In genomic region chr7:139829654-139830130, GRCh38 we compare ENCODE assay signal across 8 cellular contexts. TPM values are rescaled to one million over a fixed set of nuclear protein-coding genes. Genes with fewer than 3 reads are reported as not detected.
DNase-seq lines count a peak whose midpoint lies in the region; ATAC-seq lines count a peak whose summit lies in the region.

No MANE protein-coding gene starts in this region.

- CTCF ChIA-PET in activated CD4-positive, alpha-beta T cell treated with anti-CD3 and anti-CD28 coated beads, Interleukin-2, amount 10 ng/mL, durations not matched to agents 7 days and 5 days (lab: Charles Lee) = interaction anchor here (0.6 to 3.6 kb wide), 3 partner anchors 11 to 195 kb away, joined by 4 to 9 read pairs (median 5); no protein-coding TSS in a partner anchor

- no peak for DNase-seq in activated CD4-positive, alpha-beta T cell treated with anti-CD3 and anti-CD28 coated beads, Interleukin-2, amount 10 ng/mL, durations not matched to agents 7 days and 5 days
- DNase-seq in activated CD4-positive, alpha-beta T cell treated with anti-CD3 and anti-CD28 coated beads for 48 hours = no peak
- peak; percentile 19 for DNase-seq in HT-29 (ENCODE audit: low spot score)
- DNase-seq in effector memory CD8-positive, alpha-beta T cell = no peak
- no peak for DNase-seq in stimulated activated naive CD8-positive, alpha-beta T cell treated with anti-CD3 and anti-CD28 coated beads, Interleukin-15, amount 100 ng/mL, for 72 hours
- DNase-seq in central memory CD4-positive, alpha-beta T cell = no peak
- DNase-seq in NCI-H1417 treated with DMSO at 0.1 percent for 48 hours (lab: John Stamatoyannopoulos, UW) = no peak

- H3K27ac Mint-ChIP-seq in activated CD4-positive, alpha-beta T cell treated with anti-CD3 and anti-CD28 coated beads, Interleukin-2, amount 10 ng/mL, durations not matched to agents 7 days and 5 days = peak overlapping the region; percentile 90
- H3K27ac Mint-ChIP-seq in effector memory CD8-positive, alpha-beta T cell = peak overlapping the region in 1 of 2 donors; percentile 89
- H3K27ac Mint-ChIP-seq in stimulated activated naive CD8-positive, alpha-beta T cell treated with anti-CD3 and anti-CD28 coated beads, Interleukin-15, amount 100 ng/mL, for 72 hours = peak overlapping the region; percentile 0 to 51

- POLR2A ChIA-PET in activated CD4-positive, alpha-beta T cell treated with anti-CD3 and anti-CD28 coated beads, Interleukin-2, amount 10 ng/mL, durations not matched to agents 7 days and 5 days (lab: Charles Lee) = no interaction called here

- peak overlapping the region; percentile 67 for H3K4me3 Mint-ChIP-seq in activated CD4-positive, alpha-beta T cell treated with anti-CD3 and anti-CD28 coated beads, Interleukin-2, amount 10 ng/mL, durations not matched to agents 7 days and 5 days
- peak overlapping the region; percentile 9 to 77 for H3K4me3 Mint-ChIP-seq in effector memory CD8-positive, alpha-beta T cell
- peak overlapping the region; percentile 30 to 61 for H3K4me3 Mint-ChIP-seq in stimulated activated naive CD8-positive, alpha-beta T cell treated with anti-CD3 and anti-CD28 coated beads, Interleukin-15, amount 100 ng/mL, for 72 hours

- peaks cover 31% of the 10 kb centered on the region for H3K4me1 Mint-ChIP-seq in activated CD4-positive, alpha-beta T cell treated with anti-CD3 and anti-CD28 coated beads, Interleukin-2, amount 10 ng/mL, durations not matched to agents 7 days and 5 days
- H3K4me1 Mint-ChIP-seq in effector memory CD8-positive, alpha-beta T cell (ENCODE audit: low read depth in 2 of 2) = peaks cover 0 to 14% of the 10 kb centered on the region in 2 donors
- H3K4me1 Mint-ChIP-seq in stimulated activated naive CD8-positive, alpha-beta T cell treated with anti-CD3 and anti-CD28 coated beads, Interleukin-15, amount 100 ng/mL, for 72 hours = peaks cover 20% of the 10 kb centered on the region

- peaks cover 21% of the 10 kb centered on the region for H3K9me3 Mint-ChIP-seq in activated CD4-positive, alpha-beta T cell treated with anti-CD3 and anti-CD28 coated beads, Interleukin-2, amount 10 ng/mL, durations not matched to agents 7 days and 5 days
- H3K9me3 Mint-ChIP-seq in effector memory CD8-positive, alpha-beta T cell = peaks cover 3 to 8% of the 10 kb centered on the region in 2 donors
- H3K9me3 Mint-ChIP-seq in stimulated activated naive CD8-positive, alpha-beta T cell treated with anti-CD3 and anti-CD28 coated beads, Interleukin-15, amount 100 ng/mL, for 72 hours = peaks cover 11 to 20% of the 10 kb centered on the region in 2 donors

- H3K27me3 Mint-ChIP-seq in activated CD4-positive, alpha-beta T cell treated with anti-CD3 and anti-CD28 coated beads, Interleukin-2, amount 10 ng/mL, durations not matched to agents 7 days and 5 days = peaks cover 6% of the 10 kb centered on the region
- H3K27me3 Mint-ChIP-seq in effector memory CD8-positive, alpha-beta T cell = peaks cover 27% of the 10 kb centered on the region in 2 donors
- H3K27me3 Mint-ChIP-seq in stimulated activated naive CD8-positive, alpha-beta T cell treated with anti-CD3 and anti-CD28 coated beads, Interleukin-15, amount 100 ng/mL, for 72 hours = peaks cover 19% of the 10 kb centered on the region

- peak; percentile 55 for ATAC-seq in effector memory CD8-positive, alpha-beta T cell (replicated peaks)
- no peak for ATAC-seq in stimulated activated naive CD8-positive, alpha-beta T cell treated with anti-CD3 and anti-CD28 coated beads, Interleukin-15, amount 100 ng/mL, for 72 hours
- no peak for ATAC-seq in GM21576 (IDR thresholded peaks at IDR 0.05; ENCODE audit: unreplicated experiment)

- H3K36me3 Mint-ChIP-seq in activated CD4-positive, alpha-beta T cell treated with anti-CD3 and anti-CD28 coated beads, Interleukin-2, amount 10 ng/mL, durations not matched to agents 7 days and 5 days (ENCODE audit: low read depth) = peaks cover 26% of the 10 kb centered on the region
- H3K36me3 Mint-ChIP-seq in effector memory CD8-positive, alpha-beta T cell (ENCODE audit: insufficient read depth) = peaks cover 4% of the 10 kb centered on the region

RNA-seq across cellular contexts. Expression of gene TBXAS1, which starts 0.6 kb away (rescaled TPM):
- total RNA-seq in activated CD4-positive, alpha-beta T cell treated with anti-CD3 and anti-CD28 coated beads, Interleukin-2, amount 10 ng/mL, durations not matched to agents 7 days and 5 days = 10 to 100 TPM in 1 of 2 experiments, 1 to 10 TPM in 1; 8.8 to 11.8 TPM
- total RNA-seq in HT-29 (2014; rRNA removed; shearing (Covaris generic)) = 17.2 and 22.8 TPM in 2 replicates

RNA-seq across cellular contexts. Expression of gene HIPK2, which starts 51.9 kb away (rescaled TPM):
- total RNA-seq in activated CD4-positive, alpha-beta T cell treated with anti-CD3 and anti-CD28 coated beads, Interleukin-2, amount 10 ng/mL, durations not matched to agents 7 days and 5 days = 10 to 100 TPM; 22.5 to 27.5 TPM
- 2.6 and 3.0 TPM in 2 replicates for total RNA-seq in HT-29 (2014; rRNA removed; shearing (Covaris generic))
